8 cellular contexts compared by ENCODE assay signal in the genomic region with DNA sequence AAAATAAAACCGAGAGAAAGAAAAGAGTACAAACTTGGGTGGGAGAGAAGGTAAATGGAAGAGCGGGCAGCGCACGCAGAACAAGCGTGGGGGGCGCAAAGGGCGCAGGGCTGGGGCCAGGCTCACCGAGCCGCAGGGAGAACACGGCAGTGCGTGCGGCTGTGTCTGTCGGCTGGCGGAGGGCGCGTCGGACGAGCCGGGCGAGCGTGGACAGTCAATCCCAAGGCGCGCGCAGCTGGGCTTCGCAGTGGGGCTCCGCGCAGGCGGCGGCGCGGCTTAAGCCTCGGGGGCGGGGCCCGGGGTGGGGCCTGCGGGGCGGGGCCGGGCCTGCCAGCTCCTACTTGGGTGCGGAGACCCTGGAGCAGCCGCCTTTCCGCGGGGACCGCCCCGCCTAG. TPM values are rescaled to one million over a fixed set of nuclear protein-coding genes. Genes with fewer than 3 reads are reported as not detected.
DNase-seq lines count a peak whose midpoint lies in the region; ATAC-seq and TF ChIP-seq lines count a peak whose summit lies in the region.

A gene with protein sequence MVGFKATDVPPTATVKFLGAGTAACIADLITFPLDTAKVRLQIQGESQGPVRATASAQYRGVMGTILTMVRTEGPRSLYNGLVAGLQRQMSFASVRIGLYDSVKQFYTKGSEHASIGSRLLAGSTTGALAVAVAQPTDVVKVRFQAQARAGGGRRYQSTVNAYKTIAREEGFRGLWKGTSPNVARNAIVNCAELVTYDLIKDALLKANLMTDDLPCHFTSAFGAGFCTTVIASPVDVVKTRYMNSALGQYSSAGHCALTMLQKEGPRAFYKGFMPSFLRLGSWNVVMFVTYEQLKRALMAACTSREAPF (minus strand): TSS at position 249 of the 395 bp plus-strand sequence. CDS start 4,465 bp downstream, outside the sequence.

- peaks cover 15% of the 10 kb centered on the region for H3K4me1 ChIP-seq in Caco-2
- peaks cover 20% of the 10 kb centered on the region for H3K4me1 ChIP-seq in HUES64 (ENCODE audit: insufficient read depth, low read length)
- H3K4me1 ChIP-seq in PC-3 (ENCODE audit: insufficient read depth, low read length): peaks cover 28% of the 10 kb centered on the region
- peaks cover 13 to 25% (median 22%) of the 10 kb centered on the region in 4 donors for H3K4me1 ChIP-seq in esophagus muscularis mucosa

- BruUV-seq in Caco-2 (replicated peaks; lab: Mats Ljungman, UMichigan) (no TSS peak), PC-3 (replicated peaks; lab: Mats Ljungman, UMichigan) (no TSS peak)

- H3K4me3 ChIP-seq in Caco-2 (ENCODE audit: low read depth, low read length) (peak within 1 kb of the TSS; percentile 55), HUES64 (ENCODE audit: low read length) (peak within 1 kb of the TSS; percentile 75), PC-3 (ENCODE audit: low read length) (peak within 1 kb of the TSS; percentile 79), esophagus muscularis mucosa (peak within 1 kb of the TSS; percentile 53 to 70 (median 67))

- TF ChIP-seq POLR2A in esophagus muscularis mucosa (IDR thresholded peaks at IDR 0.05; ENCODE audit: low read depth): no peak

- H3K27ac ChIP-seq in HUES64 (ENCODE audit: low read depth, low read length) (peak within 1 kb of the TSS; percentile 68), PC-3 (ENCODE audit: low read length) (peak within 1 kb of the TSS; percentile 85), esophagus muscularis mucosa (replicated peaks in 1 of 4) (peak within 1 kb of the TSS; percentile 76 to 93 (median 89))

- under 1% methylated on average over 43 of the region's 43 CpGs for WGBS in HUES64
- WGBS in esophagus muscularis mucosa: under 1% methylated on average over 22 of the region's 43 CpGs

- ATAC-seq in GM21390 (IDR thresholded peaks at IDR 0.05; ENCODE audit: unreplicated experiment) (peak; percentile 47), PC-3 (peak; percentile 86)

- H3K9ac ChIP-seq in HUES64 (ENCODE audit: low read depth, low read length) (peak within 1 kb of the TSS; percentile 73), PC-3 (ENCODE audit: low read length) (peak within 1 kb of the TSS; percentile 81)

- H4K20me1 ChIP-seq in PC-3 (ENCODE audit: low read length): no peaks in the 10 kb centered on the region

- H3K9me3 Mint-ChIP-seq in Caco-2 (ENCODE audit: unreplicated experiment): no peaks in the 10 kb centered on the region

- intact Hi-C loops in Caco-2 (cut with micrococcal nuclease; ENCODE audit: unreplicated experiment) (loop anchor here (1.0 to 10.0 kb wide), 5 partner anchors 18 to 332 kb away; a partner anchor contains a TSS), PC-3 (cut with micrococcal nuclease) (loop anchor here (10.0 kb wide), 1 partner anchor 192 kb away; a partner anchor contains a TSS), esophagus muscularis mucosa (cut with DNase I) (no loop called here)

- DNase-seq in Caco-2 (peak; percentile 95 to 96), PC-3 (peak; percentile 83), esophagus muscularis mucosa (ENCODE audit: extremely low spot score) (peak; percentile 95), myocyte (ENCODE audit: low read depth) (peak; percentile 89)
- peak; percentile 89 for DNase-seq in activated T-cell treated with anti-CD3 and anti-CD28 coated beads, Interleukin-2, amount 50 U/mL, for 1 hour
- DNase-seq in stimulated activated CD8-positive, alpha-beta memory T cell treated with anti-CD3 and anti-CD28 coated beads, Interleukin-7, amount 100 ng/mL, for 4 hours (ENCODE audit: low read depth in 2 of 2): peak; percentile 49 to 79

- H3K9me2 ChIP-seq in PC-3 (replicated peaks; ENCODE audit: low read length): no peaks in the 10 kb centered on the region

- H3K36me3 ChIP-seq in Caco-2 (ENCODE audit: control insufficient read depth, insufficient read depth, low read length) (peaks cover 17% of the 10 kb centered on the region), HUES64 (ENCODE audit: insufficient read depth, low read length) (peaks cover 37% of the 10 kb centered on the region), PC-3 (ENCODE audit: low read depth, low read length) (peaks cover 7% of the 10 kb centered on the region; the same call in 1 of the 2 replicates), esophagus muscularis mucosa (peaks cover 0 to 12% (median 9%) of the 10 kb centered on the region in 4 donors)

- POLR2A ChIA-PET in Caco-2 (lab: Charles Lee) (interaction anchor here (0.5 to 3.4 kb wide), 21 partner anchors 10 to 511 kb away, joined by 3 to 42 read pairs (median 4); a partner anchor contains a TSS), PC-3 (lab: Charles Lee; ENCODE audit: unreplicated experiment) (interaction anchor here (0.5 to 0.6 kb wide), 3 partner anchors 22 to 289 kb away, joined by 3 to 4 read pairs (median 3); no protein-coding TSS in a partner anchor)

- no peaks in the 10 kb centered on the region for H3F3A ChIP-seq in PC-3 (ENCODE audit: low read length, unreplicated experiment)

- no peaks in the 10 kb centered on the region for H3K27me3 Mint-ChIP-seq in Caco-2 (ENCODE audit: insufficient read depth, unreplicated experiment)

- H3K79me2 ChIP-seq in PC-3 (ENCODE audit: low read length): peaks cover 8% of the 10 kb centered on the region; the same call in 1 of the 2 replicates

- no peak for TF ChIP-seq CTCF in Caco-2 (IDR thresholded peaks at IDR 0.05; ENCODE audit: insufficient read depth in 1 of 2, low read depth in 1 of 2, low read length in 1 of 2, severe bottlenecking in 1 of 2, unreplicated experiment in 1 of 2)
- TF ChIP-seq CTCF in PC-3 (conservative IDR thresholded peaks at IDR 0.05; ENCODE audit: low read depth, low read length): no peak
- no peak for TF ChIP-seq CTCF in esophagus muscularis mucosa (IDR thresholded peaks at IDR 0.05)

- H3K27ac Mint-ChIP-seq in Caco-2 (ENCODE audit: unreplicated experiment): peak within 1 kb of the TSS; percentile 95

- H3K36me3 Mint-ChIP-seq in Caco-2 (ENCODE audit: insufficient read depth, unreplicated experiment): peaks cover 36% of the 10 kb centered on the region

- no peak for TF ChIP-seq EP300 in esophagus muscularis mucosa (IDR thresholded peaks at IDR 0.05)

- H3K27me3 ChIP-seq in Caco-2 (replicated peaks; ENCODE audit: control insufficient read depth, insufficient read depth, low read length): no peaks in the 10 kb centered on the region
- H3K27me3 ChIP-seq in HUES64 (ENCODE audit: insufficient read depth, low read length): no peaks in the 10 kb centered on the region
- H3K27me3 ChIP-seq in PC-3 (ENCODE audit: low read length): no peaks in the 10 kb centered on the region
- H3K27me3 ChIP-seq in esophagus muscularis mucosa: no peaks in the 10 kb centered on the region

- peaks cover 7% of the 10 kb centered on the region for H3K4me1 Mint-ChIP-seq in Caco-2 (ENCODE audit: low read depth, unreplicated experiment)

- no peaks in the 10 kb centered on the region for H3K9me3 ChIP-seq in Caco-2
- no peaks in the 10 kb centered on the region for H3K9me3 ChIP-seq in HUES64 (ENCODE audit: insufficient read depth, low read depth, low read length)
- H3K9me3 ChIP-seq in PC-3 (ENCODE audit: low read length): no peaks in the 10 kb centered on the region
- no peaks in the 10 kb centered on the region for H3K9me3 ChIP-seq in esophagus muscularis mucosa

- peak within 1 kb of the TSS; percentile 100 for H2AFZ ChIP-seq in PC-3 (ENCODE audit: low read length)

- H3K4me2 ChIP-seq in PC-3 (ENCODE audit: low read length): peak within 1 kb of the TSS; percentile 100

- CTCF ChIA-PET in Caco-2 (lab: Charles Lee) (interaction anchor here (0.6 to 1.6 kb wide), 4 partner anchors 10 to 188 kb away, joined by 3 to 13 read pairs (median 3); a partner anchor contains a TSS), PC-3 (lab: Charles Lee) (interaction anchor here (0.6 to 0.7 kb wide), 2 partner anchors 51 to 188 kb away, joined by 4 to 16 read pairs; a partner anchor contains a TSS)

- H3K4me3 Mint-ChIP-seq in Caco-2 (ENCODE audit: unreplicated experiment): peak within 1 kb of the TSS; percentile 91

RNA-seq across cellular contexts. Expression of the gene that starts here (rescaled TPM):
- 100 and 144 TPM in 2 replicates for total RNA-seq in Caco-2 (2022)
- polyA plus RNA-seq in HUES64 (2013, experiment 1 of 2): 83.2 TPM
- 96.8 TPM for polyA plus RNA-seq in HUES64 (2013, experiment 2 of 2)
- 6.4 and 11.9 TPM in 2 replicates for total RNA-seq in PC-3 (2014; rRNA removed)
- total RNA-seq in esophagus muscularis mucosa: 10 to 100 TPM; 22.4 to 43.6 (median 30.9) TPM
- 108 and 148 TPM in 2 replicates for total RNA-seq in myocyte
- polyA plus RNA-seq in myocyte (2012): 141 TPM

Comparison
In these comparisons a context has a peak if more than half of its experiments do, and no peak if none do; other contexts are left out.
1. Peak in every context shown above with its lines: DNase-seq, ATAC-seq, H3K4me3 ChIP-seq and H3K27ac ChIP-seq.